Comparison of ENCODE assay signal across 1 cellular context in the genomic region with DNA sequence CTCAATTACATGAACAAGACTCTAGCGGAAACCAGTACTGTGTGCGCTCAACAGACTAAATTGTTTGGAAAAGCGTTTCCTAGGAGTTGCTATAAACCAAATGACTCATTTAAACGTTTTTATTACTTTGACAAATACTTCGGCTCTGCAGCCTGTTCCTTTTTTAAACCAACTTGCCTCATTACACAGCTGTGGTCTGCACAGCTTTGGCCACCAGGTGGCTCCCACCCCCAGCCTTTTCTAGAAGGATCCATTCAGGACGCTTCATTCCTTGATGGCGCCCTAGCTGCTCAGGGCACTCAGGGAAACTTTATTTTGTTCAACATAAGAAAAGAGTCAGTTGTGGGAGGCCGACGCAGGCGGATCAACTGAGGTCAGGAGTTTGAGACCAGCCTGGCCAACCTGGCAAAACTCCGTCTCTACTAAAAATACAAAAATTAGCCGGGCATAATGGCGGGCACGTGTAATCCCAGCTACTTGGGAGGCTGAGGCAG.
TF ChIP-seq lines count a peak whose summit lies in the region.

No MANE protein-coding gene starts in this region.

TF ChIP-seq in HepG2, 621 proteins besides CTCF, POLR2A, EP300 and RAD21 (continued from another document):
- TF ChIP-seq, protein P1, sequence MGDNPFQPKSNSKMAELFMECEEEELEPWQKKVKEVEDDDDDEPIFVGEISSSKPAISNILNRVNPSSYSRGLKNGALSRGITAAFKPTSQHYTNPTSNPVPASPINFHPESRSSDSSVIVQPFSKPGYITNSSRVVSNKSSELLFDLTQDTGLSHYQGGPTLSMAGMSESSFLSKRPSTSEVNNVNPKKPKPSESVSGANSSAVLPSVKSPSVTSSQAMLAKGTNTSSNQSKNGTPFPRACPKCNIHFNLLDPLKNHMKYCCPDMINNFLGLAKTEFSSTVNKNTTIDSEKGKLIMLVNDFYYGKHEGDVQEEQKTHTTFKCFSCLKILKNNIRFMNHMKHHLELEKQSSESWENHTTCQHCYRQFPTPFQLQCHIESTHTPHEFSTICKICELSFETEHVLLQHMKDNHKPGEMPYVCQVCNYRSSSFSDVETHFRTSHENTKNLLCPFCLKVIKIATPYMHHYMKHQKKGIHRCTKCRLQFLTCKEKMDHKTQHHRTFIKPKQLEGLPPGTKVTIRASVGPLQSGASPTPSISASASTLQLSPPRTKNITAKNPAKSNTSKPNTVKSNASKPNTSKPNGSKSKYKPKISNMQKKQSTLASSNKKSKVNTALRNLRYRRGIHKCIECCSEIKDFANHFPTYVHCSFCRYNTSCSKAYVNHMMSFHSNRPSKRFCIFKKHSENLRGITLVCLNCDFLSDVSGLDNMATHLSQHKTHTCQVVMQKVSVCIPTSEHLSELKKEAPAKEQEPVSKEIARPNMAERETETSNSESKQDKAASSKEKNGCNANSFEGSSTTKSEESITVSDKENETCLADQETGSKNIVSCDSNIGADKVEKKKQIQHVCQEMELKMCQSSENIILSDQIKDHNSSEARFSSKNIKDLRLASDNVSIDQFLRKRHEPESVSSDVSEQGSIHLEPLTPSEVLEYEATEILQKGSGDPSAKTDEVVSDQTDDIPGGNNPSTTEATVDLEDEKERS (CRISPR knock-in tag; IDR thresholded peaks at IDR 0.05): no peak
- no peak for TF ChIP-seq NRL (CRISPR knock-in tag; IDR thresholded peaks at IDR 0.05; ENCODE audit: borderline replicate concordance)
- TF ChIP-seq, protein P2, sequence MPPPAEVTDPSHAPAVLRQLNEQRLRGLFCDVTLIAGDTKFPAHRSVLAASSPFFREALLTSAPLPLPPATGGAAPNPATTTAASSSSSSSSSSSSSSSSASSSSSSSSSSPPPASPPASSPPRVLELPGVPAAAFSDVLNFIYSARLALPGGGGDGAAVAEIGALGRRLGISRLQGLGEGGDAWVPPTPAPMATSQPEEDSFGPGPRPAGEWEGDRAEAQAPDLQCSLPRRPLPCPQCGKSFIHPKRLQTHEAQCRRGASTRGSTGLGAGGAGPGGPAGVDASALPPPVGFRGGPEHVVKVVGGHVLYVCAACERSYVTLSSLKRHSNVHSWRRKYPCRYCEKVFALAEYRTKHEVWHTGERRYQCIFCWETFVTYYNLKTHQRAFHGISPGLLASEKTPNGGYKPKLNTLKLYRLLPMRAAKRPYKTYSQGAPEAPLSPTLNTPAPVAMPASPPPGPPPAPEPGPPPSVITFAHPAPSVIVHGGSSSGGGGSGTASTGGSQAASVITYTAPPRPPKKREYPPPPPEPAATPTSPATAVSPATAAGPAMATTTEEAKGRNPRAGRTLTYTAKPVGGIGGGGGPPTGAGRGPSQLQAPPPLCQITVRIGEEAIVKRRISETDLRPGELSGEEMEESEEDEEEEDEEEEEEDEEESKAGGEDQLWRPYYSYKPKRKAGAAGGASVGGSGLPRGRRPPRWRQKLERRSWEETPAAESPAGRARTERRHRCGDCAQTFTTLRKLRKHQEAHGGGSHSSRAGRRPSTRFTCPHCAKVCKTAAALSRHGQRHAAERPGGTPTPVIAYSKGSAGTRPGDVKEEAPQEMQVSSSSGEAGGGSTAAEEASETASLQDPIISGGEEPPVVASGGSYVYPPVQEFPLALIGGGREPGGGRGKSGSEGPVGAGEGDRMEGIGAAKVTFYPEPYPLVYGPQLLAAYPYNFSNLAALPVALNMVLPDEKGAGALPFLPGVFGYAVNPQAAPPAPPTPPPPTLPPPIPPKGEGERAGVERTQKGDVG (CRISPR knock-in tag; IDR thresholded peaks at IDR 0.05; ENCODE audit: borderline replicate concordance): no peak
- no peak for TF ChIP-seq CEBPB (IDR thresholded peaks at IDR 0.05; ENCODE audit: borderline replicate concordance, low read depth, low read length)
- no peak for TF ChIP-seq ZNF20 (CRISPR knock-in tag; IDR thresholded peaks at IDR 0.05)
- TF ChIP-seq, protein P3, sequence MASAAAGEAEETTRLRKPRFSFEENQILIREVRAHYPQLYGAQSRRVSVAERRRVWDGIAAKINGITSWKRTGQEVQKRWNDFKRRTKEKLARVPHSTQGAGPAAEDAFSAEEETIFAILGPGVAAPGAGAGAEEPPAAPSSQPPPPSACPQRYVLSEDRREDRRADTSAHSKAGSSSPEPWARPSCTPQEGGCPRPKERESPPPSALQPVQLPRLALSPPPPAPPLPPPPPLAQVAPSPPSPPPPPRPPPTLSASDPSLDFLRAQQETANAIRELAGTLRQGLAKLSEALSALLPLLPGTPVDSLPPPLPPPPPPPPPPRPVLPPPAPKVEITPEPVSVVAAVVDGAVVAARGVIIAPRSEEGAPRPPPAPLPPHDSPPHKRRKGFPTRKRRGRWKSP (CRISPR knock-in tag; IDR thresholded peaks at IDR 0.05): 0 out of 2 replicates have a peak, but pooled peaks have one; percentile 43
- TF ChIP-seq, protein P4, sequence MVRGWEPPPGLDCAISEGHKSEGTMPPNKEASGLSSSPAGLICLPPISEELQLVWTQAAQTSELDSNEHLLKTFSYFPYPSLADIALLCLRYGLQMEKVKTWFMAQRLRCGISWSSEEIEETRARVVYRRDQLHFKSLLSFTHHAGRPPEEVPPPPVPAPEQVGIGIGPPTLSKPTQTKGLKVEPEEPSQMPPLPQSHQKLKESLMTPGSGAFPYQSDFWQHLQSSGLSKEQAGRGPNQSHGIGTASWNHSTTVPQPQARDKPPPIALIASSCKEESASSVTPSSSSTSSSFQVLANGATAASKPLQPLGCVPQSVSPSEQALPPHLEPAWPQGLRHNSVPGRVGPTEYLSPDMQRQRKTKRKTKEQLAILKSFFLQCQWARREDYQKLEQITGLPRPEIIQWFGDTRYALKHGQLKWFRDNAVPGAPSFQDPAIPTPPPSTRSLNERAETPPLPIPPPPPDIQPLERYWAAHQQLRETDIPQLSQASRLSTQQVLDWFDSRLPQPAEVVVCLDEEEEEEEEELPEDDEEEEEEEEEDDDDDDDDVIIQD (CRISPR knock-in tag; IDR thresholded peaks at IDR 0.05; ENCODE audit: low read depth): 0 out of 2 replicates have a peak, but pooled peaks have one; percentile 52
- no peak for TF ChIP-seq ZMYM4 (CRISPR knock-in tag; IDR thresholded peaks at IDR 0.05)
- TF ChIP-seq CHD2 (IDR thresholded peaks at IDR 0.05; ENCODE audit: low read depth, low read length): no peak
- TF ChIP-seq, protein P5, sequence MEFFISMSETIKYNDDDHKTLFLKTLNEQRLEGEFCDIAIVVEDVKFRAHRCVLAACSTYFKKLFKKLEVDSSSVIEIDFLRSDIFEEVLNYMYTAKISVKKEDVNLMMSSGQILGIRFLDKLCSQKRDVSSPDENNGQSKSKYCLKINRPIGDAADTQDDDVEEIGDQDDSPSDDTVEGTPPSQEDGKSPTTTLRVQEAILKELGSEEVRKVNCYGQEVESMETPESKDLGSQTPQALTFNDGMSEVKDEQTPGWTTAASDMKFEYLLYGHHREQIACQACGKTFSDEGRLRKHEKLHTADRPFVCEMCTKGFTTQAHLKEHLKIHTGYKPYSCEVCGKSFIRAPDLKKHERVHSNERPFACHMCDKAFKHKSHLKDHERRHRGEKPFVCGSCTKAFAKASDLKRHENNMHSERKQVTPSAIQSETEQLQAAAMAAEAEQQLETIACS (CRISPR knock-in tag; IDR thresholded peaks at IDR 0.05): no peak
- no peak for TF ChIP-seq JARID2 (CRISPR knock-in tag; IDR thresholded peaks at IDR 0.05; ENCODE audit: insufficient replicate concordance)
- TF ChIP-seq NR3C1 (CRISPR knock-in tag; IDR thresholded peaks at IDR 0.05): no peak
- TF ChIP-seq PTBP1 (IDR thresholded peaks at IDR 0.05; ENCODE audit: low read depth, low read length, poor library complexity, severe bottlenecking): no peak
TF ChIP-seq in HepG2: peak in this region for 29.
